In the genomic region with DNA sequence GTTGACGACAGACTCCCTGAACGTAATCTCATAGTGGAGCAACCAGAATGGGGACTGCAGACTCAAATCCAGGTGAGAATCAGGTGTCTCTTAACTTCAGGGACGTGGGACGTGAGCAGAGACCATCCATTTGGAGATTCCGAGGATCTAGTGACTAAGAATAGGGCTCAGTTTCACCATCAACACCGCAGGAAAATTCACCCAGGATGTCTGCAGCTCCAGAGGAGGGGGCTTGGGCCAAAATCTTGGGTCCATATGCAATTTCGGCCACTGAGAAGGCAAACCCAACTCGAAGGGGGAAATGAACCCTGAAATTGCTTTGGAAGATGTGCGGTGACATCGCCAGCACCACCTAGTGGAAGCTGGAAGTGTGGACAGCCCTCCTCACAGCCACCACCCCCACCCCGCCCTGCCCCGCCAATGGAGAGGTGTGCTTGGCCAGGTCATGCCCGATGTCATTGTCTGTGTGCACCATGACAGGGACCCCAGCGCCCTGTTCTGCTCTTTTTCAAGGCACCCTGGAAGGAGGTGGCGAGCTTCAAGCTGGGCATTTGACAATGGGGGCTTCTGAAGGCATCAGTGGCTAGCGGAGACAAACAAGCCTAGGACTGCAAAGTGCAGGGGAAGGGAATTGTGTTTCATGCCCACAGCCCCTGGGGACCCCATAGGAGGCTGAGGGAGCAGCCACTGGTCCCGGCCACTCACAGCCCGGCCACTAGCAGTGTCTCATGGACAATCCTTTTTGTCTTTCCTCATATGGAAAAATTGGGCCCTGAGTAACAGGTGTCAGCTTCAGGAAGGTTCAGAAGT, we compare ENCODE assay signal across 8 cellular contexts. TPM values are rescaled to one million over a fixed set of nuclear protein-coding genes. Genes with fewer than 3 reads are reported as not detected.
DNase-seq lines count a peak whose midpoint lies in the region; ATAC-seq and TF ChIP-seq lines count a peak whose summit lies in the region.

No MANE protein-coding gene starts in this region.

- intact Hi-C loops in activated naive CD4-positive, alpha-beta T cell treated with anti-CD3 and anti-CD28 coated beads for 36 hours (cut with micrococcal nuclease): loop anchor here (1.0 to 2.0 kb wide), 2 partner anchors 39 to 82 kb away; partner anchors contain the start of gene APOL2
- intact Hi-C loops in psoas muscle (cut with DNase I): loop anchor here (2.0 to 5.0 kb wide), 2 partner anchors 79 to 85 kb away; no protein-coding TSS in a partner anchor

- H3K4me1 Mint-ChIP-seq in activated naive CD4-positive, alpha-beta T cell treated with anti-CD3 and anti-CD28 coated beads for 36 hours (ENCODE audit: low read depth): peaks cover 23% of the 10 kb centered on the region
- no peaks in the 10 kb centered on the region for H3K4me1 Mint-ChIP-seq in glutamatergic neuron (ENCODE audit: low read depth, unreplicated experiment)

- H3K4me1 ChIP-seq in SJSA1 (replicated peaks) (peaks cover 19% of the 10 kb centered on the region), psoas muscle (no peaks in the 10 kb centered on the region)

- peak; percentile 66 to 83 (median 75) for ATAC-seq in psoas muscle
- no peak for ATAC-seq in GM21447 (IDR thresholded peaks at IDR 0.05; ENCODE audit: unreplicated experiment)

- H3K9me3 ChIP-seq in SJSA1 (replicated peaks) (no peaks in the 10 kb centered on the region), psoas muscle (no peaks in the 10 kb centered on the region)

- TF ChIP-seq CTCF in glutamatergic neuron (IDR thresholded peaks at IDR 0.05; ENCODE audit: partially characterized antibody, unreplicated experiment) (peak; percentile 78), psoas muscle (IDR thresholded peaks at IDR 0.05) (peak; percentile 72)

- DNase-seq in C1 segment of cervical spinal cord (lab: John Stamatoyannopoulos, UW): peak in 10 of 14 donors; percentile 5 to 42 (median 17)
- peak; percentile 91 for DNase-seq in H7
- DNase-seq in SJSA1 (ENCODE audit: low read depth in 1 of 2, low spot score in 2 of 2): peak; percentile 62 to 69
- peak; percentile 81 for DNase-seq in activated naive CD4-positive, alpha-beta T cell treated with anti-CD3 and anti-CD28 coated beads for 36 hours
- DNase-seq in glutamatergic neuron: peak; percentile 63
- peak; percentile 58 to 74 for DNase-seq in psoas muscle
- DNase-seq in DMS79 treated with DMSO at 0.1 percent for 48 hours (lab: John Stamatoyannopoulos, UW): no peak

- peak overlapping the region; percentile 58 for H3K27ac Mint-ChIP-seq in activated naive CD4-positive, alpha-beta T cell treated with anti-CD3 and anti-CD28 coated beads for 36 hours
- no peak overlapping the region for H3K27ac Mint-ChIP-seq in glutamatergic neuron (ENCODE audit: unreplicated experiment)

- H3K9me3 Mint-ChIP-seq in activated naive CD4-positive, alpha-beta T cell treated with anti-CD3 and anti-CD28 coated beads for 36 hours: no peaks in the 10 kb centered on the region
- H3K9me3 Mint-ChIP-seq in glutamatergic neuron (ENCODE audit: unreplicated experiment): peaks cover 2% of the 10 kb centered on the region

- CTCF ChIA-PET in activated naive CD4-positive, alpha-beta T cell treated with anti-CD3 and anti-CD28 coated beads for 36 hours (lab: Charles Lee): interaction anchor here (0.5 to 3.2 kb wide), 22 partner anchors 10 to 905 kb away, joined by 3 to 26 read pairs (median 6); partner anchors contain the start of genes APOL1 and APOL2

- H3K27me3 Mint-ChIP-seq in activated naive CD4-positive, alpha-beta T cell treated with anti-CD3 and anti-CD28 coated beads for 36 hours (ENCODE audit: low read depth): no peaks in the 10 kb centered on the region
- peaks cover 4% of the 10 kb centered on the region for H3K27me3 Mint-ChIP-seq in glutamatergic neuron (ENCODE audit: unreplicated experiment)

- H3K27ac ChIP-seq in SJSA1: no peak overlapping the region
- no peak overlapping the region for H3K27ac ChIP-seq in psoas muscle

- no peak overlapping the region for H3K4me3 ChIP-seq in H7 (ENCODE audit: insufficient read depth, low read depth, low read length)
- H3K4me3 ChIP-seq in SJSA1: no peak overlapping the region
- no peak overlapping the region for H3K4me3 ChIP-seq in psoas muscle

- H3K27me3 ChIP-seq in H7 (ENCODE audit: control insufficient read depth, insufficient read depth, low read length): no peaks in the 10 kb centered on the region
- H3K27me3 ChIP-seq in SJSA1 (replicated peaks): no peaks in the 10 kb centered on the region
- no peaks in the 10 kb centered on the region for H3K27me3 ChIP-seq in psoas muscle (ENCODE audit: insufficient read depth in 3 of 3, low read length in 2 of 3)

- H3K36me3 Mint-ChIP-seq in activated naive CD4-positive, alpha-beta T cell treated with anti-CD3 and anti-CD28 coated beads for 36 hours (ENCODE audit: low read depth): peaks cover 14% of the 10 kb centered on the region
- peaks cover 10% of the 10 kb centered on the region for H3K36me3 Mint-ChIP-seq in glutamatergic neuron (ENCODE audit: unreplicated experiment)

- H3K4me3 Mint-ChIP-seq in activated naive CD4-positive, alpha-beta T cell treated with anti-CD3 and anti-CD28 coated beads for 36 hours: no peak overlapping the region
- no peak overlapping the region for H3K4me3 Mint-ChIP-seq in glutamatergic neuron (ENCODE audit: unreplicated experiment)

- H3K36me3 ChIP-seq in H7 (replicated peaks; ENCODE audit: control insufficient read depth, insufficient read depth, low read length) (peaks cover 5% of the 10 kb centered on the region), SJSA1 (peaks cover 38% of the 10 kb centered on the region), psoas muscle (ENCODE audit: insufficient read depth in 1 of 2, low read depth in 1 of 2) (peaks cover 0 to 21% of the 10 kb centered on the region in 2 donors)

- 28 to 31% (median 30%) methylated on average over 18 of the region's 18 CpGs for WGBS in psoas muscle, 3 donors

RNA-seq across cellular contexts. Expression of gene APOL1, which starts 24.8 kb away (rescaled TPM):
- total RNA-seq in H7 (2014; rRNA removed; shearing (Covaris generic)): not detected in 2 replicates
- total RNA-seq in SJSA1 (2014; rRNA removed; shearing (Covaris generic)): 4.4 and 5.8 TPM in 2 replicates
- total RNA-seq in activated naive CD4-positive, alpha-beta T cell treated with anti-CD3 and anti-CD28 coated beads for 36 hours: 10 to 100 TPM; 17.4 to 22.0 TPM
- not detected for total RNA-seq in glutamatergic neuron (ENCODE audit: unreplicated experiment)
- total RNA-seq in psoas muscle: 10 to 100 TPM in 3 of 4 donors, 1 to 10 TPM in 1; 5.7 to 16.3 (median 13.5) TPM
- polyA plus RNA-seq in psoas muscle: 1 to 10 TPM; 5.3 to 6.0 (median 5.8) TPM

RNA-seq across cellular contexts. Expression of gene APOL2, which starts 38.4 kb away (rescaled TPM):
- total RNA-seq in H7 (2014; rRNA removed; shearing (Covaris generic)): 14.9 and 18.0 TPM in 2 replicates
- total RNA-seq in SJSA1 (2014; rRNA removed; shearing (Covaris generic)): 23.8 and 29.3 TPM in 2 replicates
- total RNA-seq in activated naive CD4-positive, alpha-beta T cell treated with anti-CD3 and anti-CD28 coated beads for 36 hours: 10 to 100 TPM; 53.8 to 55.0 TPM
- not detected for total RNA-seq in glutamatergic neuron (ENCODE audit: unreplicated experiment)
- total RNA-seq in psoas muscle: 10 to 100 TPM; 24.4 to 54.7 (median 43.6) TPM
- 10 to 100 TPM; 17.5 to 52.2 (median 26.8) TPM for polyA plus RNA-seq in psoas muscle

Comparison
In these comparisons a context has a peak if more than half of its experiments do, and no peak if none do; other contexts are left out.
1. RNA of gene APOL2, which starts 38.4 kb away (total RNA-seq): 53.8 to 55.0 TPM in activated naive CD4-positive, alpha-beta T cell treated with anti-CD3 and anti-CD28 coated beads for 36 hours, 24.4 to 54.7 TPM in psoas muscle, 23.8 to 29.3 TPM in SJSA1 and 14.9 to 18.0 TPM in H7; not detected in glutamatergic neuron (single experiment); every median in the first group is over 10 times any median in the second.